Comparison of ENCODE assay signal across 9 cellular contexts in the genomic region with DNA sequence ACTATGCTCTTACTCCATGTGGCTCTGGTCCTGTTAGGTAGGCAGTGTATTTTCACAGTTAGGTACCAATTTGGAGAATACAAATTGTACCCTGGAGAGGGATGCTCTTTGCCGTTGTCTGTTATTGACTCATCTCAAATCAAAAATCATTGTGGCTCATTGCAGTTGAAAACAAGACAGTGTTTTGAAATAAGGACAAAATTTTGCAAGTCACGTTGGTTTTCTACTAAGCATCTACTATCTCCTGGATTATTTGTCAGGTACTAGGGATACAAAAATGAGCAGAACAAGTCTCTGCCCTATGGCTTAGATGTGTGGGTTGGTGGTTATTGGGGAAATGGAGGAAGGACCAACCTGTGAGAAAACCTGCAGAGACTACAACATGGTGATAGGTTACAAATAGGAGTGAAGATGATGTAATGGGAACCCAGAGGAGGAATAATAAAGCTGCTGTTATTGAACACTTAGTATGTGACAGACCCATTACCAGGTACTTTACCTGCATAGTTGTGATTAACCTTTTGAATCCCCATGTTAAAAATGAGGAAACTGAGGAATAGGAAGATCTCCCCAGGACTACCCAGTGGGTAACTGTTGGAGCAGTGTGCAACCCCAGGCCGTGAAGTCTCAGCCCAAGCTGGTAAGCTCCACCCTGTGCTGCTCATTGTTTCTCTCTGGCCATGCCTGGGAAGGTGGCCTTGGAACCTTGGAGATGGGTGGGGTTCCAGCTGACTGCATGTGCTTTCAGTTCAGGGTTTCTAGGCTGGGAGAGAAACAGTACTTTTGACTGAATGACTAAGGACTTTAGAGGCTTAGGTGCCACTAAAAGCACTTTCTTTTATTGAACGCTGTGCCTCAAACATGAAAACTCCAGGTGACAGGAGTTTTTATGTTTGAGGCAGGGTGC.
DNase-seq lines count a peak whose midpoint lies in the region; ATAC-seq and TF ChIP-seq lines count a peak whose summit lies in the region.
"Had no signal": no experiment of that assay in that cellular context is flagged by ENCODE, and none has a peak within 500 bp of the region (broad histone marks: within the 10 kb centered on the region; RNA-seq: fewer than 3 reads in every experiment).

No MANE protein-coding gene starts in this region.

- TF ChIP-seq CTCF in adrenal gland (IDR thresholded peaks at IDR 0.05) (no peak), mucosa of descending colon (IDR thresholded peaks at IDR 0.05) (no peak), GM20000 (IDR thresholded peaks at IDR 0.05; ENCODE audit: extremely low read depth, missing control alignments) (no peak)

- no peaks in the 10 kb centered on the region for H3K36me3 ChIP-seq in CD4-positive, alpha-beta memory T cell (ENCODE audit: insufficient read depth, low read length)
- H3K36me3 ChIP-seq in adrenal gland (replicated peaks in 1 of 2) = no peaks in the 10 kb centered on the region
- no peaks in the 10 kb centered on the region for H3K36me3 ChIP-seq in mucosa of descending colon (ENCODE audit: low read depth)

- no peaks in the 10 kb centered on the region for H3K9me3 ChIP-seq in CD4-positive, alpha-beta memory T cell (ENCODE audit: control insufficient read depth in 1 of 2, low read length in 2 of 2)
- H3K9me3 ChIP-seq in adrenal gland (replicated peaks in 1 of 3) (no peaks in the 10 kb centered on the region), mucosa of descending colon (no peaks in the 10 kb centered on the region)

- no peak for DNase-seq in CD4-positive, alpha-beta memory T cell
- DNase-seq in adrenal gland = peak; percentile 79 to 89 (median 87)
- DNase-seq in mucosa of descending colon = peak; percentile 81 to 87 (median 82)
- no peak for DNase-seq in GM20000 (ENCODE audit: low spot score)
- DNase-seq in NCI-H2029 treated with DMSO at 0.1 percent for 48 hours (lab: John Stamatoyannopoulos, UW) = no peak
- DNase-seq in ecto neural progenitor cell (ENCODE audit: low spot score) = no peak
- DNase-seq: posterior cingulate gyrus had no signal

- no peak overlapping the region for H3K4me3 ChIP-seq in CD4-positive, alpha-beta memory T cell (ENCODE audit: low read length in 2 of 2)
- H3K4me3 ChIP-seq in adrenal gland (no peak overlapping the region), mucosa of descending colon (no peak overlapping the region)

- no peaks in the 10 kb centered on the region for H3K27me3 ChIP-seq in CD4-positive, alpha-beta memory T cell (ENCODE audit: insufficient read depth, low read length)
- no peaks in the 10 kb centered on the region for H3K27me3 ChIP-seq in adrenal gland

- peak overlapping the region in 4 of 8 donors; percentile 3 to 46 (median 8) for H3K4me3 Mint-ChIP-seq in CD4-positive, alpha-beta memory T cell

- TF ChIP-seq POLR2A in adrenal gland (IDR thresholded peaks at IDR 0.05) = peak in 1 of 2 donors; percentile 56

- no peak overlapping the region for H3K27ac ChIP-seq in CD4-positive, alpha-beta memory T cell (ENCODE audit: low read depth, low read length)
- peak overlapping the region; percentile 40 to 91 (median 72) for H3K27ac ChIP-seq in adrenal gland

- H3K4me1 ChIP-seq in CD4-positive, alpha-beta memory T cell (ENCODE audit: insufficient read depth, low read length) = peaks cover 64% of the 10 kb centered on the region
- H3K4me1 ChIP-seq in adrenal gland (replicated peaks in 1 of 2) (peaks cover 59 to 85% of the 10 kb centered on the region in 2 donors), mucosa of descending colon (ENCODE audit: low read depth) (peaks cover 67% of the 10 kb centered on the region)

- H3K27me3 Mint-ChIP-seq in CD4-positive, alpha-beta memory T cell = no peaks in the 10 kb centered on the region

- WGBS in adrenal gland, 4 donors = 45 to 51% (median 47%) methylated on average over 4 of the region's 4 CpGs

- CTCF ChIA-PET in CD4-positive, alpha-beta memory T cell (lab: Charles Lee; ENCODE audit: partially characterized antibody) = no interaction called here

- peaks cover 56 to 85% (median 71%) of the 10 kb centered on the region in 4 donors for H3K4me1 Mint-ChIP-seq in CD4-positive, alpha-beta memory T cell

- ATAC-seq in HG02798 (IDR thresholded peaks at IDR 0.05; ENCODE audit: poor library complexity, unreplicated experiment) (peak; percentile 35), mucosa of descending colon (peak; percentile 87), HG02759 (IDR thresholded peaks at IDR 0.05; ENCODE audit: unreplicated experiment) (no peak)

- intact Hi-C loops in CD4-positive, alpha-beta memory T cell (cut with micrococcal nuclease) = no loop called here
- intact Hi-C loops in adrenal gland (cut with DNase I) (no loop called here), mucosa of descending colon (cut with DNase I, micrococcal nuclease) (no loop called here)

- H3K9me3 Mint-ChIP-seq in CD4-positive, alpha-beta memory T cell = no peaks in the 10 kb centered on the region

- POLR2A ChIA-PET in CD4-positive, alpha-beta memory T cell (lab: Charles Lee; ENCODE audit: partially characterized antibody) = no interaction called here

- peaks cover 15 to 25% of the 10 kb centered on the region in 2 donors for H3K36me3 Mint-ChIP-seq in CD4-positive, alpha-beta memory T cell

- peak overlapping the region in 4 of 7 donors; percentile 4 to 85 (median 70) for H3K27ac Mint-ChIP-seq in CD4-positive, alpha-beta memory T cell

Comparison
In these comparisons a context has a peak if more than half of its experiments do, and no peak if none do; other contexts are left out.
1. DNase-seq: peak in adrenal gland (7 of 7) and mucosa of descending colon (3 of 3); none in CD4-positive, alpha-beta memory T cell (0 of 5), GM20000 (single experiment), NCI-H2029 treated with DMSO at 0.1 percent for 48 hours (single experiment) and ecto neural progenitor cell (single experiment).